Comparison of ENCODE assay signal across 29 cellular contexts in genomic region chr3:64824281-64824980, GRCh38.
DNase-seq lines count a peak whose midpoint lies in the region; ATAC-seq, FAIRE-seq and TF ChIP-seq lines count a peak whose summit lies in the region.
"Had no signal": no experiment of that assay in that cellular context is flagged by ENCODE, and none has a peak within 500 bp of the region (broad histone marks: within the 10 kb centered on the region; RNA-seq: fewer than 3 reads in every experiment).

No MANE protein-coding gene starts in this region.

- H3K79me1 ChIP-seq in mesendoderm (ENCODE audit: low read length) = no peaks in the 10 kb centered on the region

- SMC1A ChIA-PET in GM12878 (lab: Charles Lee; ENCODE audit: uncharacterized antibody, unreplicated experiment) = interaction anchor here (2.2 kb wide), 1 partner anchor 8 kb away, joined by 6 read pairs; no protein-coding TSS in a partner anchor

- no peak overlapping the region for H3K27ac Mint-ChIP-seq in naive thymus-derived CD4-positive, alpha-beta T cell
- H3K27ac Mint-ChIP-seq: activated CD4-positive, alpha-beta T cell treated with anti-CD3 and anti-CD28 coated beads, Interleukin-2, amount 10 ng/mL, durations not matched to agents 24 days and 14 days; activated naive CD8-positive, alpha-beta T cell treated with anti-CD3 and anti-CD28 coated beads, Interleukin-2, amount 10 ng/mL, durations not matched to agents 7 days and 5 days; activated T-helper 2 cell treated with anti-CD3 and anti-CD28 coated beads, Interferon-gamma antibody, Interleukin-2, Interleukin-4, amounts not matched to agents 10 μg/mL and 5 μg/mL and 100 μg/mL, durations not matched to agents 14 hours and 24 hours and 36 hours; brain; CD4-positive, alpha-beta T cell; memory B cell; naive B cell had no signal

- DNase-seq in GM12878 (ENCODE audit: low read depth, low spot score) = no peak
- peak; percentile 30 to 52 for DNase-seq in fibroblast of lung (ENCODE audit: low read depth in 2 of 2)
- no peak for DNase-seq in mesendoderm
- peak in 1 of 2 donors; percentile 30 for DNase-seq in upper lobe of left lung
- no peak for DNase-seq in medulla oblongata (ENCODE audit: extremely low spot score)
- no peak for DNase-seq in naive thymus-derived CD4-positive, alpha-beta T cell
- no peak for DNase-seq in NCI-H524 treated with DMSO at 0.1 percent for 48 hours (lab: John Stamatoyannopoulos, UW)
- DNase-seq: activated CD4-positive, alpha-beta T cell treated with anti-CD3 and anti-CD28 coated beads, Interleukin-2, amount 10 ng/mL, durations not matched to agents 24 days and 14 days; activated naive CD8-positive, alpha-beta T cell treated with anti-CD3 and anti-CD28 coated beads, Interleukin-2, amount 10 ng/mL, durations not matched to agents 7 days and 5 days; CD4-positive, alpha-beta T cell; DMS 273 treated with DMSO at 0.1 percent for 48 hours; foreskin fibroblast; HCEC 1CT; KBM-7; MM.1S; naive B cell; NCI-H1417 treated with DMSO at 0.1 percent for 48 hours; NCI-H2107; NK-92 treated with Interleukin-12 subunit alpha and Interleukin-12 subunit beta, amount 100 ng/mL, for 24 hours; ovary; Peyer's patch; right lobe of liver; stimulated activated CD8-positive, alpha-beta memory T cell treated with anti-CD3 and anti-CD28 coated beads, Interleukin-4, amount 100 ng/mL, for 48 hours; T-helper 2 cell had no signal

- no peak for FAIRE-seq in GM12878 (lab: Jason Lieb, UNC)
- FAIRE-seq: G401.6 had no signal

- TF ChIP-seq RAD21 in GM12878 (IDR thresholded peaks at IDR 0.05; ENCODE audit: insufficient read depth, low read depth, low read length) = no peak

- no peak overlapping the region for H3K23ac ChIP-seq in mesendoderm (ENCODE audit: low read length)

- H2BK5ac ChIP-seq in mesendoderm (ENCODE audit: low read length) = no peak overlapping the region

- H3K27me3 ChIP-seq in GM12878 (replicated peaks in 1 of 2; ENCODE audit: control insufficient read depth in 2 of 2, insufficient read depth in 2 of 2, low read length in 1 of 2) (no peaks in the 10 kb centered on the region), fibroblast of lung (ENCODE audit: control insufficient read depth, insufficient read depth, low read length) (no peaks in the 10 kb centered on the region), mesendoderm (ENCODE audit: insufficient read depth, low read length, poor library complexity) (no peaks in the 10 kb centered on the region), upper lobe of left lung (no peaks in the 10 kb centered on the region)
- no peaks in the 10 kb centered on the region for H3K27me3 ChIP-seq in naive thymus-derived CD4-positive, alpha-beta T cell (ENCODE audit: control insufficient read depth in 2 of 2, insufficient read depth in 2 of 2, low read length in 2 of 2)
- H3K27me3 ChIP-seq: ovary, Peyer's patch, right lobe of liver, vagina had no signal

- in situ Hi-C loops in GM12878 (cut with MboI) = no loop called here

- CTCF ChIA-PET in GM12878 (lab: Yijun Ruan, JAX) = no interaction called here
- CTCF ChIA-PET in naive thymus-derived CD4-positive, alpha-beta T cell (lab: Charles Lee) = no interaction called here

- intact Hi-C loops in GM12878 (cut with micrococcal nuclease; ENCODE audit: unreplicated experiment) = no loop called here
- intact Hi-C loops in naive thymus-derived CD4-positive, alpha-beta T cell (cut with micrococcal nuclease) = no loop called here

- H3K27ac ChIP-seq in GM12878 (ENCODE audit: control insufficient read depth, insufficient read depth) = no peak overlapping the region
- no peak overlapping the region for H3K27ac ChIP-seq in fibroblast of lung (ENCODE audit: insufficient read depth, low read length)
- H3K27ac ChIP-seq in mesendoderm (ENCODE audit: low read depth, low read length) = no peak overlapping the region
- peak overlapping the region in 3 of 4 donors; percentile 22 to 25 (median 23) for H3K27ac ChIP-seq in upper lobe of left lung
- H3K27ac ChIP-seq in naive thymus-derived CD4-positive, alpha-beta T cell (ENCODE audit: low read depth, low read length) = no peak overlapping the region
- H3K27ac ChIP-seq: ovary, Peyer's patch, right lobe of liver, vagina had no signal

- H3K4me1 Mint-ChIP-seq in naive thymus-derived CD4-positive, alpha-beta T cell = no peaks in the 10 kb centered on the region
- H3K4me1 Mint-ChIP-seq: activated CD4-positive, alpha-beta T cell treated with anti-CD3 and anti-CD28 coated beads, Interleukin-2, amount 10 ng/mL, durations not matched to agents 24 days and 14 days; activated naive CD8-positive, alpha-beta T cell treated with anti-CD3 and anti-CD28 coated beads, Interleukin-2, amount 10 ng/mL, durations not matched to agents 7 days and 5 days; memory B cell; naive B cell had no signal

- H3K4me1 ChIP-seq in GM12878 (ENCODE audit: control insufficient read depth, insufficient read depth, low read length) = no peaks in the 10 kb centered on the region
- H3K4me1 ChIP-seq in fibroblast of lung (ENCODE audit: control insufficient read depth, extremely low read depth, insufficient read depth, low read length) = peaks cover 2% of the 10 kb centered on the region
- no peaks in the 10 kb centered on the region for H3K4me1 ChIP-seq in mesendoderm (ENCODE audit: control insufficient read depth, low read depth, low read length)
- H3K4me1 ChIP-seq in upper lobe of left lung = peaks cover 10 to 17% (median 15%) of the 10 kb centered on the region in 4 donors
- no peaks in the 10 kb centered on the region for H3K4me1 ChIP-seq in naive thymus-derived CD4-positive, alpha-beta T cell (ENCODE audit: control insufficient read depth in 2 of 2, insufficient read depth in 2 of 2, low read length in 2 of 2)
- H3K4me1 ChIP-seq: Peyer's patch, right lobe of liver, vagina had no signal

- no peak overlapping the region for H3K4me3 Mint-ChIP-seq in naive thymus-derived CD4-positive, alpha-beta T cell
- H3K4me3 Mint-ChIP-seq: activated CD4-positive, alpha-beta T cell treated with anti-CD3 and anti-CD28 coated beads, Interleukin-2, amount 10 ng/mL, durations not matched to agents 24 days and 14 days; activated naive CD8-positive, alpha-beta T cell treated with anti-CD3 and anti-CD28 coated beads, Interleukin-2, amount 10 ng/mL, durations not matched to agents 7 days and 5 days; brain; CD4-positive, alpha-beta T cell; memory B cell; naive B cell had no signal

- H3K9ac ChIP-seq in GM12878 (ENCODE audit: control insufficient read depth, insufficient read depth, low read length) (no peak overlapping the region), fibroblast of lung (ENCODE audit: insufficient read depth, low read length) (no peak overlapping the region), mesendoderm (ENCODE audit: low read length) (no peak overlapping the region)

- TF ChIP-seq EP300 in GM12878 (IDR thresholded peaks at IDR 0.05; ENCODE audit: borderline replicate concordance in 1 of 2, control insufficient read depth in 1 of 2, low read depth in 2 of 2, low read length in 2 of 2) (no peak), upper lobe of left lung (IDR thresholded peaks at IDR 0.05) (peak in 2 of 4 donors; percentile 44 to 93)

- no peaks in the 10 kb centered on the region for H3K79me2 ChIP-seq in GM12878 (ENCODE audit: control insufficient read depth, insufficient read depth, low read length)
- no peaks in the 10 kb centered on the region for H3K79me2 ChIP-seq in fibroblast of lung (ENCODE audit: control insufficient read depth, insufficient read depth, low read length)
- H3K79me2 ChIP-seq in mesendoderm (ENCODE audit: control insufficient read depth, insufficient read depth, low read length) = no peaks in the 10 kb centered on the region

- H3K36me3 ChIP-seq in GM12878 (ENCODE audit: control insufficient read depth in 2 of 2, insufficient read depth in 2 of 2, low read length in 1 of 2) (no peaks in the 10 kb centered on the region), fibroblast of lung (ENCODE audit: control insufficient read depth, insufficient read depth, low read length) (no peaks in the 10 kb centered on the region), mesendoderm (ENCODE audit: control insufficient read depth, insufficient read depth, low read length) (no peaks in the 10 kb centered on the region), upper lobe of left lung (no peaks in the 10 kb centered on the region)
- no peaks in the 10 kb centered on the region for H3K36me3 ChIP-seq in naive thymus-derived CD4-positive, alpha-beta T cell (ENCODE audit: control insufficient read depth in 2 of 3, insufficient read depth in 3 of 3, low read length in 3 of 3)
- H3K36me3 ChIP-seq: ovary, Peyer's patch, right lobe of liver, vagina had no signal

- H3K9me3 Mint-ChIP-seq in naive thymus-derived CD4-positive, alpha-beta T cell = peaks cover 0 to 16% (median 0%) of the 10 kb centered on the region in 11 donors
- H3K9me3 Mint-ChIP-seq: activated CD4-positive, alpha-beta T cell treated with anti-CD3 and anti-CD28 coated beads, Interleukin-2, amount 10 ng/mL, durations not matched to agents 24 days and 14 days; activated naive CD8-positive, alpha-beta T cell treated with anti-CD3 and anti-CD28 coated beads, Interleukin-2, amount 10 ng/mL, durations not matched to agents 7 days and 5 days; activated T-helper 2 cell treated with anti-CD3 and anti-CD28 coated beads, Interferon-gamma antibody, Interleukin-2, Interleukin-4, amounts not matched to agents 10 μg/mL and 5 μg/mL and 100 μg/mL, durations not matched to agents 14 hours and 24 hours and 36 hours; brain; CD4-positive, alpha-beta T cell; memory B cell had no signal

- no peak overlapping the region for H2BK120ac ChIP-seq in mesendoderm (ENCODE audit: low read depth, low read length)

- no peak overlapping the region for H4K8ac ChIP-seq in mesendoderm (ENCODE audit: low read depth, low read length)

- TF ChIP-seq POLR2A in GM12878 (IDR thresholded peaks at IDR 0.05; ENCODE audit: low read depth, low read length) (no peak), upper lobe of left lung (IDR thresholded peaks at IDR 0.05) (no peak)

- H3K4me2 ChIP-seq in GM12878 (ENCODE audit: control insufficient read depth, insufficient read depth) = no peak overlapping the region
- H3K4me2 ChIP-seq in fibroblast of lung (ENCODE audit: extremely low read depth, insufficient read depth, low read length) = peak overlapping the region; percentile 27
- H3K4me2 ChIP-seq in mesendoderm (ENCODE audit: low read length) = no peak overlapping the region

- no peaks in the 10 kb centered on the region for H3K9me3 ChIP-seq in GM12878 (replicated peaks; ENCODE audit: control insufficient read depth, insufficient read depth, low read length)
- H3K9me3 ChIP-seq in fibroblast of lung (ENCODE audit: control insufficient read depth, insufficient read depth, low read depth, low read length) = no peaks in the 10 kb centered on the region
- no peaks in the 10 kb centered on the region for H3K9me3 ChIP-seq in upper lobe of left lung
- H3K9me3 ChIP-seq in naive thymus-derived CD4-positive, alpha-beta T cell (ENCODE audit: control insufficient read depth in 2 of 3, low read length in 3 of 3) = no peaks in the 10 kb centered on the region
- H3K9me3 ChIP-seq: ovary, Peyer's patch, right lobe of liver, vagina had no signal

- H2BK15ac ChIP-seq in mesendoderm (replicated peaks; ENCODE audit: low read depth) = peak overlapping the region; percentile 85

- H3K27me3 Mint-ChIP-seq in naive thymus-derived CD4-positive, alpha-beta T cell = no peaks in the 10 kb centered on the region
- H3K27me3 Mint-ChIP-seq: activated CD4-positive, alpha-beta T cell treated with anti-CD3 and anti-CD28 coated beads, Interleukin-2, amount 10 ng/mL, durations not matched to agents 24 days and 14 days; activated naive CD8-positive, alpha-beta T cell treated with anti-CD3 and anti-CD28 coated beads, Interleukin-2, amount 10 ng/mL, durations not matched to agents 7 days and 5 days; brain; CD4-positive, alpha-beta T cell; memory B cell; naive B cell had no signal

- no peak for TF ChIP-seq CTCF in GM12878 (IDR thresholded peaks at IDR 0.05 in 2 of 3, conservative IDR thresholded peaks at IDR 0.05 in 1 of 3; ENCODE audit: control insufficient read depth in 2 of 3, extremely low read depth in 1 of 3, insufficient read depth in 1 of 3, low read depth in 3 of 3, low read length in 3 of 3)
- TF ChIP-seq CTCF in fibroblast of lung (conservative IDR thresholded peaks at IDR 0.05 in 1 of 2, IDR thresholded peaks at IDR 0.05 in 1 of 2; ENCODE audit: low read depth in 1 of 2, low read length in 2 of 2) = no peak
- TF ChIP-seq CTCF in upper lobe of left lung (IDR thresholded peaks at IDR 0.05) = no peak

- no peaks in the 10 kb centered on the region for H3K36me3 Mint-ChIP-seq in naive thymus-derived CD4-positive, alpha-beta T cell
- H3K36me3 Mint-ChIP-seq: activated naive CD8-positive, alpha-beta T cell treated with anti-CD3 and anti-CD28 coated beads, Interleukin-2, amount 10 ng/mL, durations not matched to agents 7 days and 5 days; brain; memory B cell; naive B cell had no signal

- RAD21 ChIA-PET in GM12878 (lab: Charles Lee; ENCODE audit: unreplicated experiment) = no interaction called here

- H2AFZ ChIP-seq in GM12878 (ENCODE audit: control insufficient read depth, low read depth, low read length) (no peak overlapping the region), fibroblast of lung (ENCODE audit: low read length) (no peak overlapping the region)

- no peak overlapping the region for H3K4ac ChIP-seq in mesendoderm (ENCODE audit: low read depth, low read length)

- ATAC-seq in GM12878 = peak; percentile 48; the same call in 2 of the 3 replicates
- ATAC-seq in upper lobe of left lung (ENCODE audit: low FRiP score in 2 of 2) = peak; percentile 38 to 63
- ATAC-seq in naive thymus-derived CD4-positive, alpha-beta T cell = no peak
- ATAC-seq: right lobe of liver had no signal

- WGBS in GM12878 (ENCODE audit: insufficient coverage, insufficient replicate concordance, low lambda C conversion rate, missing lambda C conversion rate) = 21% methylated on average over 5 of the region's 5 CpGs
- WGBS in mesendoderm (ENCODE audit: extremely low coverage, insufficient coverage, low lambda C conversion rate) = no CpG with 5 or more reads among the region's 5 CpGs
- 52 to 64% methylated on average over 5 of the region's 5 CpGs for WGBS in upper lobe of left lung, 2 donors

- H3K4me3 ChIP-seq in GM12878 (no peak overlapping the region), fibroblast of lung (replicated peaks in 1 of 4; ENCODE audit: control extremely low read depth in 1 of 4, insufficient read depth in 1 of 4, low read depth in 3 of 4, low read length in 4 of 4) (no peak overlapping the region), mesendoderm (ENCODE audit: low read length) (no peak overlapping the region), upper lobe of left lung (no peak overlapping the region)
- no peak overlapping the region for H3K4me3 ChIP-seq in naive thymus-derived CD4-positive, alpha-beta T cell (ENCODE audit: low read length)
- H3K4me3 ChIP-seq: ovary, Peyer's patch, right lobe of liver, vagina had no signal

- H3K56ac ChIP-seq in mesendoderm (ENCODE audit: low read length) = no peak overlapping the region

- H4K20me1 ChIP-seq in GM12878 (ENCODE audit: control insufficient read depth, insufficient read depth) (no peaks in the 10 kb centered on the region), fibroblast of lung (ENCODE audit: control insufficient read depth, extremely low read depth, insufficient read depth, low read length) (no peaks in the 10 kb centered on the region)

- H4K5ac ChIP-seq in mesendoderm (ENCODE audit: low read length) = no peak overlapping the region

- POLR2A ChIA-PET in GM12878 (lab: Charles Lee) = no interaction called here
- POLR2A ChIA-PET in naive thymus-derived CD4-positive, alpha-beta T cell (lab: Charles Lee) = no interaction called here

- no peak overlapping the region for H3K18ac ChIP-seq in mesendoderm (ENCODE audit: low read length)

- no TSS peak for BruUV-seq in GM12878 (replicated peaks; lab: Mats Ljungman, UMichigan)

- H2AK5ac ChIP-seq in mesendoderm (ENCODE audit: low read length) = no peak overlapping the region

Comparison
In these comparisons a context has a peak if more than half of its experiments do, and no peak if none do; other contexts are left out.
1. DNase-seq: peak in fibroblast of lung (2 of 2); none in GM12878 (single experiment), mesendoderm (single experiment), medulla oblongata (single experiment), naive thymus-derived CD4-positive, alpha-beta T cell (0 of 9) and NCI-H524 treated with DMSO at 0.1 percent for 48 hours (single experiment).
2. H3K27ac ChIP-seq: peak in upper lobe of left lung (3 of 4); none in GM12878 (single experiment), fibroblast of lung (single experiment), mesendoderm (single experiment) and naive thymus-derived CD4-positive, alpha-beta T cell (single experiment).